ENCODE assay signal across 9 cellular contexts in the genomic region with DNA sequence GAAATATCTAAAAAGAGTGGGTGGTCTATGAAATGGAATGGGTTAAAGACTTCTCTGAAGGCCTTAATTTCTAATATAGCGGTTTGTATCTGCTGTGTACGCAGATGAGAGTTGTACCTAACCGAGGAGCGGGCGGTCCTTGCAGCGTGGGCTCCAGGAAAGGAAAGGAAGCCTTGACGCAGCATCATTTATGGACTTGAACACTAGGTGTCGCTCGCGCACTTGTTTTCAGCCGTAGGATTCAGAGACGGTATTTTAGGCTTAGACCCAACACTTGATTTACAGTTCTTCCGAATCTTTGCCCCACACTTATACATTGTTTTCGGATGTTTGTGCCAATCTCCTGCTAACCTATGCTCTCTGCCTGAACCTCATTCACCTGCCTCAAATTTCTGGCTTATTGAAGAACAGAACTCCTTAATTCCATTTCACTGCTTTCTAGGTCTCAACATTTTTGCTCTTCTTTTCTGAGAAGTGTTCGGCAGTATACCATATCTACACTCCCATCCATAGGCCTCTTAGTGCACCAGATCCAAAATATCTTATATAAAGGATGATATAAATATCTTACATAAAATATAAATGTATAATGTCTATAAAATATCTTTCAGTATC. TPM values are rescaled to one million over a fixed set of nuclear protein-coding genes. Genes with fewer than 3 reads are reported as not detected.
DNase-seq lines count a peak whose midpoint lies in the region; ATAC-seq and TF ChIP-seq lines count a peak whose summit lies in the region.
"Had no signal": no experiment of that assay in that cellular context is flagged by ENCODE, and none has a peak within 500 bp of the region (broad histone marks: within the 10 kb centered on the region; RNA-seq: fewer than 3 reads in every experiment).

No MANE protein-coding gene starts in this region.

- POLR2A ChIA-PET in CD4-positive, alpha-beta memory T cell (lab: Charles Lee; ENCODE audit: partially characterized antibody): no interaction called here

- CTCF ChIA-PET in CD4-positive, alpha-beta memory T cell (lab: Charles Lee; ENCODE audit: partially characterized antibody): interaction anchor here (1.0 to 1.8 kb wide), 3 partner anchors 10 to 13 kb away, joined by 5 to 6 read pairs (median 5); no protein-coding TSS in a partner anchor

- no peak overlapping the region for H3K4me3 Mint-ChIP-seq in CD4-positive, alpha-beta memory T cell
- H3K4me3 Mint-ChIP-seq: activated naive CD4-positive, alpha-beta T cell treated with anti-CD3 and anti-CD28 coated beads, Interleukin-2, amount 50 U/mL, for 24 hours had no signal

- no peaks in the 10 kb centered on the region for H3K36me3 ChIP-seq in CD4-positive, alpha-beta memory T cell (ENCODE audit: insufficient read depth, low read length)

- H3K27me3 Mint-ChIP-seq in CD4-positive, alpha-beta memory T cell: peaks cover 0 to 5% of the 10 kb centered on the region in 2 donors

- H3K4me1 ChIP-seq in CD4-positive, alpha-beta memory T cell (ENCODE audit: insufficient read depth, low read length): no peaks in the 10 kb centered on the region

- no peak overlapping the region for H3K4me3 ChIP-seq in CD4-positive, alpha-beta memory T cell (ENCODE audit: low read length in 2 of 2)
- peak overlapping the region in 16 of 59 donors; percentile 2 to 47 (median 18) for H3K4me3 ChIP-seq in dorsolateral prefrontal cortex

- intact Hi-C loops in CD4-positive, alpha-beta memory T cell (cut with micrococcal nuclease): no loop called here
- intact Hi-C loops in dorsolateral prefrontal cortex (cut with DNase I): no loop called here

- H3K27ac ChIP-seq in CD4-positive, alpha-beta memory T cell (ENCODE audit: low read depth, low read length): no peak overlapping the region
- H3K27ac ChIP-seq in dorsolateral prefrontal cortex: peak overlapping the region in 36 of 59 donors; percentile 3 to 66 (median 44)

- H3K4me1 Mint-ChIP-seq in CD4-positive, alpha-beta memory T cell: peaks cover 0 to 6% (median 4%) of the 10 kb centered on the region in 4 donors

- peak overlapping the region in 1 of 7 donors; percentile 10 for H3K27ac Mint-ChIP-seq in CD4-positive, alpha-beta memory T cell
- H3K27ac Mint-ChIP-seq: activated naive CD4-positive, alpha-beta T cell treated with anti-CD3 and anti-CD28 coated beads, Interleukin-2, amount 50 U/mL, for 24 hours had no signal

- no peaks in the 10 kb centered on the region for H3K27me3 ChIP-seq in CD4-positive, alpha-beta memory T cell (ENCODE audit: insufficient read depth, low read length)
- no peaks in the 10 kb centered on the region for H3K27me3 ChIP-seq in dorsolateral prefrontal cortex

- no peaks in the 10 kb centered on the region for H3K36me3 Mint-ChIP-seq in CD4-positive, alpha-beta memory T cell
- H3K36me3 Mint-ChIP-seq: activated naive CD4-positive, alpha-beta T cell treated with anti-CD3 and anti-CD28 coated beads, Interleukin-2, amount 50 U/mL, for 24 hours had no signal

- DNase-seq in CD4-positive, alpha-beta memory T cell: peak in 4 of 5 donors; percentile 42 to 47 (median 42)
- DNase-seq in NCI-H526 treated with DMSO at 0.1 percent for 48 hours (lab: John Stamatoyannopoulos, UW): peak; percentile 50
- peak; percentile 66 for DNase-seq in activated CD4-positive, alpha-beta T cell treated with anti-CD3 and anti-CD28 coated beads, Interleukin-2, amount 50 U/mL, for 1 hour
- DNase-seq in dorsolateral prefrontal cortex: peak; percentile 56 to 87 (median 77)
- DNase-seq in lung microvascular endothelial cell (ENCODE audit: low read depth in 2 of 2): peak; percentile 75 to 76
- peak; percentile 45 for DNase-seq in stimulated activated CD8-positive, alpha-beta memory T cell treated with anti-CD3 and anti-CD28 coated beads, Interleukin-15, amount 100 ng/mL, for 1 hour (ENCODE audit: low read depth)

- TF ChIP-seq CTCF in dorsolateral prefrontal cortex (IDR thresholded peaks at IDR 0.05 in 54 of 56, conservative IDR thresholded peaks at IDR 0.05 in 2 of 56; ENCODE audit: low read depth in 1 of 56, partially characterized antibody in 56 of 56): peak; percentile 62 to 92 (median 84)

- peaks cover 0 to 8% (median 2%) of the 10 kb centered on the region in 8 donors for H3K9me3 Mint-ChIP-seq in CD4-positive, alpha-beta memory T cell
- H3K9me3 Mint-ChIP-seq: activated naive CD4-positive, alpha-beta T cell treated with anti-CD3 and anti-CD28 coated beads, Interleukin-2, amount 50 U/mL, for 24 hours had no signal

- ATAC-seq in GM19395 (IDR thresholded peaks at IDR 0.05; ENCODE audit: unreplicated experiment) (peak; percentile 98), HG03460 (IDR thresholded peaks at IDR 0.05; ENCODE audit: unreplicated experiment) (peak; percentile 90)

- no peaks in the 10 kb centered on the region for H3K9me3 ChIP-seq in CD4-positive, alpha-beta memory T cell (ENCODE audit: control insufficient read depth in 1 of 2, low read length in 2 of 2)

RNA-seq across cellular contexts. Expression of a gene that starts 48.9 kb away (rescaled TPM):
- total RNA-seq in CD4-positive, alpha-beta memory T cell: not detected
- polyA plus RNA-seq in CD4-positive, alpha-beta memory T cell: not detected
- total RNA-seq in dorsolateral prefrontal cortex: 10 to 100 TPM; 11.1 to 25.5 (median 16.1) TPM
- total RNA-seq in lung microvascular endothelial cell: 0.79 and 0.87 TPM in 2 replicates
